8 cellular contexts compared by ENCODE assay signal in the genomic region with DNA sequence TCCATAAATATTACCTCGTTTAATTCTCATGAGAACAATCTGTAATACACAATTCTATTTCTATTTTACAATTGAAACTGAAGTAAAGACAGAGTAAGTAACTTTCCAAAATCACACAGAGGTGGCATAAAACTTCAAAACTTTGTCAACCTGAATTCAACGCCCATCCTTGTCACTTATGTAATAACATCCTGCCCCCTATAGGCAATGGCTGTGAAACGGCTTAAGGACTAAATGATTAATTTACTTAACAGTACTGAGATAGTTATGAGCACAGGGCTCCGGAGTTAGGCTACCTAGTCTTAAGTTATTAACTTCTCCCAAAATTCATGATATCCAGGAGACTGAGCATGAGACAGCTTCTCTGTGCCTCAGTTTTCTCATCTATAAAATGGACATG.
DNase-seq lines count a peak whose midpoint lies in the region; ATAC-seq and TF ChIP-seq lines count a peak whose summit lies in the region.

No MANE protein-coding gene starts in this region.

- H2AFZ ChIP-seq in OCI-LY1 (ENCODE audit: low read length), result no peak overlapping the region

- H3K27me3 ChIP-seq in OCI-LY1 (ENCODE audit: insufficient read depth, low read length), result no peaks in the 10 kb centered on the region

- H3K4me3 Mint-ChIP-seq in activated T-cell treated with anti-CD3 and anti-CD28 coated beads, Interleukin-2, amount 50 U/mL, for 4 hours, result no peak overlapping the region

- DNase-seq in ACHN (peak; percentile 58), foreskin fibroblast (no peak), NCI-H2107 treated with DMSO at 0.1 percent for 48 hours (lab: John Stamatoyannopoulos, UW; ENCODE audit: unreplicated experiment) (no peak), ureter (ENCODE audit: low spot score) (no peak)
- DNase-seq in activated T-cell treated with anti-CD3 and anti-CD28 coated beads, Interleukin-2, amount 50 U/mL, for 4 hours, result no peak

- no peaks in the 10 kb centered on the region for H3F3A ChIP-seq in OCI-LY1 (ENCODE audit: insufficient read depth, low read length)

- H3K4me3 ChIP-seq in OCI-LY1 (ENCODE audit: low read depth, low read length, poor library complexity, severe bottlenecking) (no peak overlapping the region), foreskin fibroblast (ENCODE audit: low read depth in 1 of 2, low read length in 2 of 2) (no peak overlapping the region)

- no peak overlapping the region for H3K9ac ChIP-seq in OCI-LY1 (ENCODE audit: low read length)

- peaks cover 23% of the 10 kb centered on the region for H3K27me3 Mint-ChIP-seq in activated T-cell treated with anti-CD3 and anti-CD28 coated beads, Interleukin-2, amount 50 U/mL, for 4 hours (ENCODE audit: low read depth)

- H3K79me2 ChIP-seq in OCI-LY1 (ENCODE audit: insufficient read depth, low read length), result no peaks in the 10 kb centered on the region

- H3K9me3 ChIP-seq in OCI-LY1 (ENCODE audit: low read length), result no peaks in the 10 kb centered on the region

- in situ Hi-C loops in ACHN (cut with HindIII; ENCODE audit: low pct_ligation_motif_present, low pct_unique_long_range_greater_than_20kb, low sequenced_read_pairs), result no loop called here

- H3K36me3 ChIP-seq in OCI-LY1 (ENCODE audit: insufficient read depth, low read length), result no peaks in the 10 kb centered on the region

- H3K9me3 Mint-ChIP-seq in activated T-cell treated with anti-CD3 and anti-CD28 coated beads, Interleukin-2, amount 50 U/mL, for 4 hours, result no peaks in the 10 kb centered on the region

- H3K4me1 Mint-ChIP-seq in activated T-cell treated with anti-CD3 and anti-CD28 coated beads, Interleukin-2, amount 50 U/mL, for 4 hours (ENCODE audit: low read depth), result no peaks in the 10 kb centered on the region

- H3K4me2 ChIP-seq in OCI-LY1 (ENCODE audit: low read length), result no peak overlapping the region

- H3K4me1 ChIP-seq in OCI-LY1 (ENCODE audit: insufficient read depth, low read length, severe bottlenecking), result no peaks in the 10 kb centered on the region

- H3K27ac ChIP-seq in OCI-LY1 (ENCODE audit: low read depth, low read length, poor library complexity, severe bottlenecking), result no peak overlapping the region

- TF ChIP-seq CTCF in OCI-LY1 (IDR thresholded peaks at IDR 0.05; ENCODE audit: low read length), result peak; percentile 70
- TF ChIP-seq CTCF in foreskin fibroblast (IDR thresholded peaks at IDR 0.05; ENCODE audit: low read depth, low read length), result peak; percentile 45

- no peaks in the 10 kb centered on the region for H4K20me1 ChIP-seq in OCI-LY1 (ENCODE audit: insufficient read depth, low read length)

- H3K36me3 Mint-ChIP-seq in activated T-cell treated with anti-CD3 and anti-CD28 coated beads, Interleukin-2, amount 50 U/mL, for 4 hours (ENCODE audit: insufficient read depth), result no peaks in the 10 kb centered on the region

- H3K9me2 ChIP-seq in OCI-LY1 (ENCODE audit: low read depth, low read length), result no peaks in the 10 kb centered on the region

- ATAC-seq in GM19452 (IDR thresholded peaks at IDR 0.05; ENCODE audit: unreplicated experiment) (peak; percentile 51), GM19328 (IDR thresholded peaks at IDR 0.05; ENCODE audit: unreplicated experiment) (no peak)
- ATAC-seq in activated T-cell treated with anti-CD3 and anti-CD28 coated beads, Interleukin-2, amount 50 U/mL, for 4 hours, result no peak
